Comparison of ENCODE assay signal across 13 cellular contexts in genomic region chr10:61986357-61986756, GRCh38.
DNase-seq lines count a peak whose midpoint lies in the region; ATAC-seq and TF ChIP-seq lines count a peak whose summit lies in the region.
"Had no signal": no experiment of that assay in that cellular context is flagged by ENCODE, and none has a peak within 500 bp of the region (broad histone marks: within the 10 kb centered on the region; RNA-seq: fewer than 3 reads in every experiment).

No MANE protein-coding gene starts in this region.

- no peak for TF ChIP-seq CTCF in testis (IDR thresholded peaks at IDR 0.05)
- TF ChIP-seq CTCF in left lung (IDR thresholded peaks at IDR 0.05) = no peak

- H3K4me3 ChIP-seq in iPS-15b (ENCODE audit: low read depth, low read length) = peak overlapping the region; percentile 35
- no peak overlapping the region for H3K4me3 ChIP-seq in testis
- no peak overlapping the region for H3K4me3 ChIP-seq in left lung
- H3K4me3 ChIP-seq: lung had no signal

- peaks cover 5% of the 10 kb centered on the region for H3K9me3 Mint-ChIP-seq in activated naive CD4-positive, alpha-beta T cell treated with anti-CD3 and anti-CD28 coated beads, Interleukin-2, amount 10 ng/mL, durations not matched to agents 7 days and 5 days
- H3K9me3 Mint-ChIP-seq in activated CD4-positive, alpha-beta memory T cell treated with anti-CD3 and anti-CD28 coated beads for 36 hours = no peaks in the 10 kb centered on the region

- no peak for DNase-seq in activated naive CD4-positive, alpha-beta T cell treated with anti-CD3 and anti-CD28 coated beads, Interleukin-2, amount 10 ng/mL, durations not matched to agents 7 days and 5 days
- no peak for DNase-seq in activated naive CD4-positive, alpha-beta T cell treated with Interleukin-2 at 50 U/mL for 16 hours
- no peak for DNase-seq in activated CD4-positive, alpha-beta memory T cell treated with anti-CD3 and anti-CD28 coated beads for 36 hours
- no peak for DNase-seq in testis
- no peak for DNase-seq in HCEC 1CT
- DNase-seq in left lung = no peak
- DNase-seq in pons (ENCODE audit: low spot score) = no peak
- DNase-seq: activated T-cell treated with anti-CD3 and anti-CD28 coated beads, Interleukin-2, amount 50 U/mL, for 1 hour; DMS79; NCI-H187 treated with DMSO at 0.1 percent for 48 hours; SHP77 treated with DMSO at 0.1 percent for 48 hours had no signal

- peaks cover 29% of the 10 kb centered on the region for H3K4me1 ChIP-seq in iPS-15b (ENCODE audit: control insufficient read depth, insufficient read depth, low read length)
- peaks cover 19% of the 10 kb centered on the region for H3K4me1 ChIP-seq in testis
- peaks cover 0 to 39% of the 10 kb centered on the region in 2 donors for H3K4me1 ChIP-seq in left lung

- no peaks in the 10 kb centered on the region for H3K27me3 Mint-ChIP-seq in activated naive CD4-positive, alpha-beta T cell treated with anti-CD3 and anti-CD28 coated beads, Interleukin-2, amount 10 ng/mL, durations not matched to agents 7 days and 5 days
- no peaks in the 10 kb centered on the region for H3K27me3 Mint-ChIP-seq in activated CD4-positive, alpha-beta memory T cell treated with anti-CD3 and anti-CD28 coated beads for 36 hours

- 72 to 77% methylated on average over 3 of the region's 3 CpGs for WGBS in testis, 2 donors

- peaks cover 77% of the 10 kb centered on the region for H3K36me3 Mint-ChIP-seq in activated naive CD4-positive, alpha-beta T cell treated with anti-CD3 and anti-CD28 coated beads, Interleukin-2, amount 10 ng/mL, durations not matched to agents 7 days and 5 days
- peaks cover 42% of the 10 kb centered on the region for H3K36me3 Mint-ChIP-seq in activated CD4-positive, alpha-beta memory T cell treated with anti-CD3 and anti-CD28 coated beads for 36 hours

- peak overlapping the region; percentile 6 to 50 for H3K27ac ChIP-seq in testis
- H3K27ac ChIP-seq in left lung = no peak overlapping the region

- peaks cover 83% of the 10 kb centered on the region for H3K4me1 Mint-ChIP-seq in activated naive CD4-positive, alpha-beta T cell treated with anti-CD3 and anti-CD28 coated beads, Interleukin-2, amount 10 ng/mL, durations not matched to agents 7 days and 5 days
- H3K4me1 Mint-ChIP-seq in activated CD4-positive, alpha-beta memory T cell treated with anti-CD3 and anti-CD28 coated beads for 36 hours (ENCODE audit: low read depth) = peaks cover 91% of the 10 kb centered on the region

- TF ChIP-seq POLR2A in testis (IDR thresholded peaks at IDR 0.05) = no peak

- no peak overlapping the region for H3K4me3 Mint-ChIP-seq in activated naive CD4-positive, alpha-beta T cell treated with anti-CD3 and anti-CD28 coated beads, Interleukin-2, amount 10 ng/mL, durations not matched to agents 7 days and 5 days
- H3K4me3 Mint-ChIP-seq in activated CD4-positive, alpha-beta memory T cell treated with anti-CD3 and anti-CD28 coated beads for 36 hours = no peak overlapping the region

- intact Hi-C loops in activated CD4-positive, alpha-beta memory T cell treated with anti-CD3 and anti-CD28 coated beads for 36 hours (cut with micrococcal nuclease) = no loop called here
- intact Hi-C loops in testis (cut with DNase I; ENCODE audit: low total_unique reads) = no loop called here
- intact Hi-C loops in left lung (cut with DNase I) = no loop called here

- POLR2A ChIA-PET in activated CD4-positive, alpha-beta memory T cell treated with anti-CD3 and anti-CD28 coated beads for 36 hours (lab: Charles Lee) = interaction anchor here (1.5 to 5.4 kb wide), 2 partner anchors 20 to 64 kb away, joined by 5 to 125 read pairs; no protein-coding TSS in a partner anchor

- H3K27ac Mint-ChIP-seq in activated naive CD4-positive, alpha-beta T cell treated with anti-CD3 and anti-CD28 coated beads, Interleukin-2, amount 10 ng/mL, durations not matched to agents 7 days and 5 days = peak overlapping the region; percentile 98
- H3K27ac Mint-ChIP-seq in activated CD4-positive, alpha-beta memory T cell treated with anti-CD3 and anti-CD28 coated beads for 36 hours = peak overlapping the region; percentile 95

- H3K36me3 ChIP-seq in iPS-15b (ENCODE audit: control insufficient read depth, insufficient read depth, low read length) (no peaks in the 10 kb centered on the region), testis (ENCODE audit: low read depth, missing control alignments) (no peaks in the 10 kb centered on the region), left lung (no peaks in the 10 kb centered on the region)

- no peak for ATAC-seq in left lung

- CTCF ChIA-PET in activated naive CD4-positive, alpha-beta T cell treated with anti-CD3 and anti-CD28 coated beads, Interleukin-2, amount 10 ng/mL, durations not matched to agents 7 days and 5 days (lab: Charles Lee) = interaction anchor here (0.9 to 1.2 kb wide), 2 partner anchors 28 to 53 kb away, joined by 3 to 6 read pairs; no protein-coding TSS in a partner anchor
- CTCF ChIA-PET in activated CD4-positive, alpha-beta memory T cell treated with anti-CD3 and anti-CD28 coated beads for 36 hours (lab: Charles Lee) = interaction anchor here (1.1 kb wide), 1 partner anchor 90 kb away, joined by 3 read pairs; no protein-coding TSS in a partner anchor

- H3K9ac ChIP-seq in iPS-15b (ENCODE audit: low read depth, low read length) = peak overlapping the region; percentile 12

- H3K9me3 ChIP-seq in iPS-15b (ENCODE audit: control insufficient read depth, insufficient read depth, low read length) (no peaks in the 10 kb centered on the region), testis (no peaks in the 10 kb centered on the region), left lung (no peaks in the 10 kb centered on the region)

- no peaks in the 10 kb centered on the region for H3K27me3 ChIP-seq in iPS-15b (ENCODE audit: control insufficient read depth, insufficient read depth, low read length)
- no peaks in the 10 kb centered on the region for H3K27me3 ChIP-seq in testis
- H3K27me3 ChIP-seq in left lung = no peaks in the 10 kb centered on the region

Comparison
In these comparisons a context has a peak if more than half of its experiments do, and no peak if none do; other contexts are left out.
1. H3K27ac ChIP-seq: peak in testis (2 of 2); none in left lung (0 of 2).